Comparison of ENCODE assay signal across 14 cellular contexts in genomic region chr3:62184559-62184958, GRCh38.
DNase-seq lines count a peak whose midpoint lies in the region; FAIRE-seq and TF ChIP-seq lines count a peak whose summit lies in the region.
"Had no signal": no experiment of that assay in that cellular context is flagged by ENCODE, and none has a peak within 500 bp of the region (broad histone marks: within the 10 kb centered on the region; RNA-seq: fewer than 3 reads in every experiment).

No MANE protein-coding gene starts in this region.

- H3F3A ChIP-seq in neural cell (ENCODE audit: insufficient read depth, low read length, poor library complexity, severe bottlenecking) = no peaks in the 10 kb centered on the region

- POLR2A ChIA-PET in H1 (lab: Charles Lee; ENCODE audit: partially characterized antibody) = no interaction called here

- CTCF ChIA-PET in H1 (lab: Charles Lee; ENCODE audit: partially characterized antibody) = interaction anchor here (0.6 to 2.9 kb wide), 2 partner anchors 15 to 116 kb away, joined by 3 to 10 read pairs; no protein-coding TSS in a partner anchor

- H3K27me3 ChIP-seq in H1 (replicated peaks in 1 of 4; ENCODE audit: control insufficient read depth in 3 of 4, extremely low read depth in 1 of 4, insufficient read depth in 3 of 4, low read length in 3 of 4) (no peaks in the 10 kb centered on the region; a peak in 2 of 7 replicates), neural cell (ENCODE audit: insufficient read depth, low read depth, low read length) (no peaks in the 10 kb centered on the region)
- H3K27me3 ChIP-seq: thyroid gland had no signal

- DNase-seq in H4 (ENCODE audit: low spot score) (peak; percentile 4), M059J (ENCODE audit: low read depth) (peak; percentile 26), H1 (ENCODE audit: low read depth in 1 of 2, low spot score in 2 of 2) (no peak), NCI-H1694 treated with DMSO at 0.1 percent for 48 hours (lab: John Stamatoyannopoulos, UW) (no peak), kidney glomerular epithelial cell (lab: John Stamatoyannopoulos, UW) (no peak)
- DNase-seq in activated effector memory CD4-positive, alpha-beta T cell treated with anti-CD3 and anti-CD28 coated beads, Interleukin-2, amount 50 U/mL, for 16 hours = no peak
- no peak for DNase-seq in activated CD4-positive, CD25-positive, alpha-beta regulatory T cell (lab: John Stamatoyannopoulos, UW)
- DNase-seq: activated CD8-positive, alpha-beta T cell treated with anti-CD3 and anti-CD28 coated beads for 36 hours; activated naive CD4-positive, alpha-beta T cell; CD8-positive, alpha-beta memory T cell; central memory CD4-positive, alpha-beta T cell; T-helper 2 cell; thyroid gland had no signal

- H2AK5ac ChIP-seq in H1 (ENCODE audit: low read depth, low read length) = no peak overlapping the region

- 86% methylated on average over 7 of the region's 7 CpGs; no CpG with 5 or more reads in 1 of the 2 experiments for WGBS in H1 (ENCODE audit: extremely low coverage in 1 of 2, insufficient coverage in 1 of 2, insufficient read length in 1 of 2, insufficient replicate concordance in 2 of 2, low coverage in 1 of 2, low lambda C conversion rate in 2 of 2, missing lambda C conversion rate in 1 of 2), 2 experiments

- no peak for TF ChIP-seq EP300 in H1 (IDR thresholded peaks at IDR 0.05; ENCODE audit: borderline replicate concordance in 1 of 2, low read depth in 2 of 2, low read length in 2 of 2)
- TF ChIP-seq EP300 in neural cell (conservative IDR thresholded peaks at IDR 0.05; ENCODE audit: poor library complexity, severe bottlenecking) = no peak

- peaks cover 3 to 4% (median 3%) of the 10 kb centered on the region in 4 experiments; a peak in 5 of 7 replicates for H3K4me1 ChIP-seq in H1 (replicated peaks in 1 of 4; ENCODE audit: control insufficient read depth in 3 of 4, insufficient read depth in 4 of 4, low read length in 3 of 4)

- H2AFZ ChIP-seq in H1 (ENCODE audit: low read length) (no peak overlapping the region), neural cell (ENCODE audit: low read depth, low read length) (no peak overlapping the region)

- no peak overlapping the region for H3K23ac ChIP-seq in H1 (ENCODE audit: insufficient read length)

- no peak overlapping the region for H3K56ac ChIP-seq in H1 (replicated peaks; ENCODE audit: insufficient read length, low read depth, low read length)

- TF ChIP-seq RAD21 in H1 (IDR thresholded peaks at IDR 0.05 in 1 of 2, conservative IDR thresholded peaks at IDR 0.05 in 1 of 2; ENCODE audit: low read depth in 2 of 2, low read length in 2 of 2) (peak in 1 of 2 experiments; percentile 15; a peak in 1 of 4 replicates), neural cell (conservative IDR thresholded peaks at IDR 0.05) (peak; percentile 38)

- H3K4me3 ChIP-seq in H1 (ENCODE audit: extremely low read depth in 1 of 4, insufficient read depth in 2 of 4, low read depth in 3 of 4, low read length in 4 of 4) (no peak overlapping the region), neural cell (ENCODE audit: low read length) (no peak overlapping the region)
- H3K4me3 ChIP-seq: thyroid gland had no signal

- H3K79me2 ChIP-seq in H1 (ENCODE audit: control insufficient read depth in 1 of 2, insufficient read depth in 2 of 2, low read length in 2 of 2) (no peaks in the 10 kb centered on the region), neural cell (replicated peaks; ENCODE audit: insufficient read depth, low read length) (no peaks in the 10 kb centered on the region)

- H3K27ac ChIP-seq in H1 (ENCODE audit: low read depth, low read length) (no peak overlapping the region), neural cell (ENCODE audit: low read length) (no peak overlapping the region)
- H3K27ac ChIP-seq: thyroid gland had no signal

- no peak overlapping the region for H2BK120ac ChIP-seq in H1 (replicated peaks; ENCODE audit: low read depth, low read length)

- no peak overlapping the region for H3K4me2 ChIP-seq in H1 (ENCODE audit: insufficient read depth in 1 of 2, low read depth in 2 of 2, low read length in 2 of 2)
- no peak overlapping the region for H3K4me2 ChIP-seq in neural cell (ENCODE audit: low read length)

- no peak overlapping the region for H3K4ac ChIP-seq in H1 (replicated peaks; ENCODE audit: insufficient read length, low read depth, low read length)

- TF ChIP-seq CTCF in H1 (IDR thresholded peaks at IDR 0.05; ENCODE audit: control extremely low read depth in 1 of 3, insufficient read depth in 1 of 3, low read depth in 1 of 3, low read length in 3 of 3) (no peak), neural cell (IDR thresholded peaks at IDR 0.05; ENCODE audit: poor library complexity, severe bottlenecking) (peak; percentile 31)

- no peak overlapping the region for H3K18ac ChIP-seq in H1 (ENCODE audit: extremely low read depth, low read length)

- H3K9me3 ChIP-seq in H1 (ENCODE audit: insufficient read depth in 2 of 2, low read depth in 1 of 2, low read length in 1 of 2) = no peaks in the 10 kb centered on the region
- no peaks in the 10 kb centered on the region for H3K9me3 ChIP-seq in neural cell (ENCODE audit: low read length)
- H3K9me3 ChIP-seq: thyroid gland had no signal

- H3K36me3 ChIP-seq in H1 (ENCODE audit: control insufficient read depth in 2 of 4, insufficient read depth in 4 of 4, low read length in 3 of 4) (peaks cover 0 to 4% (median 1%) of the 10 kb centered on the region in 4 experiments; a peak in 1 of 8 replicates), neural cell (ENCODE audit: insufficient read depth, low read length) (no peaks in the 10 kb centered on the region)
- H3K36me3 ChIP-seq: thyroid gland had no signal

- H3K23me2 ChIP-seq in H1 (ENCODE audit: low read depth, low read length) = no peaks in the 10 kb centered on the region; the same call in 1 of the 2 replicates

- no peaks in the 10 kb centered on the region for H4K20me1 ChIP-seq in H1 (replicated peaks in 1 of 2; ENCODE audit: control insufficient read depth in 1 of 2, insufficient read depth in 2 of 2, low read length in 2 of 2)
- H4K20me1 ChIP-seq in neural cell (ENCODE audit: insufficient read depth) = no peaks in the 10 kb centered on the region

- no peak overlapping the region for H4K91ac ChIP-seq in H1 (replicated peaks; ENCODE audit: insufficient read length, low read length)

- H2BK12ac ChIP-seq in H1 (ENCODE audit: low read depth, low read length) = no peak overlapping the region

- no peak overlapping the region for H2BK5ac ChIP-seq in H1 (ENCODE audit: low read depth, low read length)

- H3K79me1 ChIP-seq in H1 (ENCODE audit: low read depth, low read length) = peaks cover 3% of the 10 kb centered on the region

- H3K9me2 ChIP-seq in neural cell (ENCODE audit: insufficient read depth, low read length) = no peaks in the 10 kb centered on the region

- FAIRE-seq in H1 (lab: Jason Lieb, UNC) = no peak

- no peak overlapping the region for H3K14ac ChIP-seq in H1 (ENCODE audit: insufficient read length)

- H3K9ac ChIP-seq in H1 (replicated peaks in 1 of 4; ENCODE audit: extremely low read depth in 1 of 4, low read depth in 3 of 4, low read length in 3 of 4) (no peak overlapping the region), neural cell (ENCODE audit: low read length) (no peak overlapping the region)

- H2BK15ac ChIP-seq in H1 (ENCODE audit: low read length) = no peak overlapping the region

- H4K5ac ChIP-seq in H1 (ENCODE audit: insufficient read length, low read depth, low read length) = no peak overlapping the region

- TF ChIP-seq POLR2A in H1 (IDR thresholded peaks at IDR 0.05; ENCODE audit: control extremely low read depth in 1 of 2, low read depth in 2 of 2, low read length in 2 of 2) = no peak

- H4K8ac ChIP-seq in H1 (ENCODE audit: extremely low read depth, insufficient read depth, low read length) = no peak overlapping the region

- H2BK20ac ChIP-seq in H1 (ENCODE audit: low read length) = no peak overlapping the region

TF ChIP-seq in H1, 55 proteins besides CTCF, POLR2A, EP300 and RAD21:
- TF ChIP-seq YY1 (IDR thresholded peaks at IDR 0.05; ENCODE audit: low read depth, low read length) = no peak
- peak; percentile 80 for TF ChIP-seq CEBPB (IDR thresholded peaks at IDR 0.05; ENCODE audit: low read depth, low read length)
- TF ChIP-seq ZNF274 (IDR thresholded peaks at IDR 0.05; ENCODE audit: borderline replicate concordance, extremely low read depth, low read length) = no peak

TF ChIP-seq in neural cell, 6 proteins besides CTCF, POLR2A, EP300 and RAD21:
- TF ChIP-seq TAF1 (IDR thresholded peaks at IDR 0.05; ENCODE audit: low read depth) = no peak
- no peak for TF ChIP-seq MXI1 (conservative IDR thresholded peaks at IDR 0.05; ENCODE audit: poor library complexity, severe bottlenecking)
- no peak for TF ChIP-seq POLR2AphosphoS5 (IDR thresholded peaks at IDR 0.05)
- no peak for TF ChIP-seq REST (IDR thresholded peaks at IDR 0.05; ENCODE audit: borderline replicate concordance)
- TF ChIP-seq SMC3 (conservative IDR thresholded peaks at IDR 0.05; ENCODE audit: poor library complexity) = peak; percentile 45

Comparison
In these comparisons a context has a peak if more than half of its experiments do, and no peak if none do; other contexts are left out.
1. DNase-seq: peak in H4 (single experiment) and M059J (single experiment); none in H1 (0 of 2), activated effector memory CD4-positive, alpha-beta T cell treated with anti-CD3 and anti-CD28 coated beads, Interleukin-2, amount 50 U/mL, for 16 hours (single experiment), NCI-H1694 treated with DMSO at 0.1 percent for 48 hours (single experiment), kidney glomerular epithelial cell (single experiment) and activated CD4-positive, CD25-positive, alpha-beta regulatory T cell (0 of 4).